8 cellular contexts compared by ENCODE assay signal in the genomic region with DNA sequence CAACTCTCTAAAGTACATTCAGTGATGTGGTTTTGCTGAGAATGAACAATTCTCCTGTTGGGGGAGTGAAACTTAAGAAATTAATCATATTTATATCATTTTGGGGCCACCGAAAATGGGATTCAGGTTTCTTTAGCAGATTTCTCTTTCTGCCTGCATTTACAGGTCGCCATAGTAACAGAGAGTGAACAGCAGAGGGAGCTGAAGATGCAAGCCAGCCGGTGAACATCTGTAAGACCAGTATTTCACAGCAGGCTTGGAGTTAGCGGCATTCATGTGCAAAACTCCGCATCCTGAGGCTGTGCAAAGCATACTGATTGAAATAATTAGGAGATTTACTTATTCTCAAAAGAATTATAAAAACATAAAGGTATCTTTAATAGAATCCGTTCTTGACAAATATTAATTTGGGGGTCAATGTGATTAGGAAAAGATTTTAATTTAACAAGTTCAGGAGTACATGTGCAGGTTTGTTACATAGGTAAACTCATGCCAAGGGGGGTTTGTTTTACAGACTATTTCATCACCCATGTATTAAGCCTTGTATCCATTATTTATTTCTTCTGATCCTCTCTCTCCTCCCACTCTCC. TPM values are rescaled to one million over a fixed set of nuclear protein-coding genes. Genes with fewer than 3 reads are reported as not detected.
A peak's percentile ranks its signal among the peaks of the same experiment; 100 is the strongest.
DNase-seq lines count a peak whose midpoint lies in the region; ATAC-seq and TF ChIP-seq lines count a peak whose summit lies in the region.

No MANE protein-coding gene starts in this region.

- POLR2A ChIA-PET in HCT116 (lab: Charles Lee): no interaction called here

- H3K36me3 ChIP-seq in HCT116 (ENCODE audit: control insufficient read depth in 1 of 2, insufficient read depth in 2 of 2, low read length in 2 of 2): no peaks in the 10 kb centered on the region
- H3K36me3 ChIP-seq in adrenal gland (replicated peaks in 1 of 2): no peaks in the 10 kb centered on the region
- H3K36me3 ChIP-seq in right atrium auricular region: no peaks in the 10 kb centered on the region
- H3K36me3 ChIP-seq in sigmoid colon: no peaks in the 10 kb centered on the region

- no peak for TF ChIP-seq EP300 in sigmoid colon (IDR thresholded peaks at IDR 0.05)

- 6 to 9% (median 8%) methylated on average over 6 of the region's 6 CpGs for WGBS in adrenal gland, 4 donors
- 5 to 16% methylated on average over 6 of the region's 6 CpGs for WGBS in sigmoid colon, 2 donors

- H3K4me1 ChIP-seq in HCT116 (ENCODE audit: control insufficient read depth in 1 of 2, insufficient read depth in 2 of 2, low read length in 2 of 2) (no peaks in the 10 kb centered on the region), adrenal gland (replicated peaks in 1 of 2) (no peaks in the 10 kb centered on the region), right atrium auricular region (no peaks in the 10 kb centered on the region), sigmoid colon (no peaks in the 10 kb centered on the region)

- CTCF ChIA-PET in HCT116 (lab: Charles Lee): interaction anchor here (0.9 to 3.9 kb wide), 3 partner anchors 10 to 149 kb away, joined by 3 to 32 read pairs (median 3); no protein-coding TSS in a partner anchor

- H3K79me2 ChIP-seq in HCT116 (ENCODE audit: insufficient read depth, low read length): no peaks in the 10 kb centered on the region

- BruUV-seq in HCT116 (replicated peaks; lab: Mats Ljungman, UMichigan): no TSS peak

- H2AFZ ChIP-seq in HCT116 (ENCODE audit: low read depth, low read length, poor library complexity, severe bottlenecking): peak overlapping the region; percentile 28

- H3K4me2 ChIP-seq in HCT116 (ENCODE audit: low read length): peak overlapping the region; percentile 29; the same call in 1 of the 2 replicates

- ATAC-seq in HCT116 (peak; percentile 94), SK-N-SH treated with all-trans-retinoic acid at 6 μM for 48 hours (peak; percentile 96)

- H3K9me2 ChIP-seq in HCT116 (ENCODE audit: insufficient read depth): no peaks in the 10 kb centered on the region

- RAD21 ChIA-PET in HCT116 (lab: Charles Lee; ENCODE audit: low non-redundant PET in 1 of 2, low total read pairs in 2 of 2, uncharacterized antibody in 2 of 2, unreplicated experiment in 2 of 2): no interaction called here

- no peak for TF ChIP-seq POLR2A in HCT116 (IDR thresholded peaks at IDR 0.05; ENCODE audit: borderline replicate concordance, extremely low read depth, insufficient read depth, insufficient read length)
- TF ChIP-seq POLR2A in adrenal gland (IDR thresholded peaks at IDR 0.05): no peak
- TF ChIP-seq POLR2A in sigmoid colon (IDR thresholded peaks at IDR 0.05): no peak

- H3K4me3 ChIP-seq in GM12865 (ENCODE audit: low read depth, low read length): no peak overlapping the region
- no peak overlapping the region for H3K4me3 ChIP-seq in HCT116 (replicated peaks in 1 of 2; ENCODE audit: low read depth in 1 of 2, low read length in 2 of 2)
- H3K4me3 ChIP-seq in adrenal gland: no peak overlapping the region
- H3K4me3 ChIP-seq in right atrium auricular region: no peak overlapping the region
- H3K4me3 ChIP-seq in sigmoid colon: no peak overlapping the region

- no peaks in the 10 kb centered on the region for H4K20me1 ChIP-seq in HCT116 (ENCODE audit: insufficient read depth)

- TF ChIP-seq CTCF in GM12865 (IDR thresholded peaks at IDR 0.05; ENCODE audit: insufficient read depth, low read depth, low read length, missing control alignments) (peak; percentile 72), HCT116 (IDR thresholded peaks at IDR 0.05 in 2 of 3, conservative IDR thresholded peaks at IDR 0.05 in 1 of 3; ENCODE audit: borderline replicate concordance in 1 of 3, insufficient read depth in 1 of 3, low read depth in 2 of 3, low read length in 2 of 3) (peak; percentile 57 to 67 (median 65); a peak in 5 of 6 replicates), adrenal gland (IDR thresholded peaks at IDR 0.05) (peak; percentile 68 to 86 (median 84)), right atrium auricular region (IDR thresholded peaks at IDR 0.05) (peak; percentile 82 to 85), sigmoid colon (IDR thresholded peaks at IDR 0.05) (peak; percentile 31 to 69 (median 58))

- H3K9me3 ChIP-seq in HCT116 (ENCODE audit: control insufficient read depth in 1 of 2, insufficient read depth in 1 of 2, low read depth in 1 of 2, low read length in 2 of 2) (no peaks in the 10 kb centered on the region), adrenal gland (replicated peaks in 1 of 3) (no peaks in the 10 kb centered on the region), right atrium auricular region (no peaks in the 10 kb centered on the region), sigmoid colon (no peaks in the 10 kb centered on the region)

- DNase-seq in GM12865 (ENCODE audit: low read depth): peak; percentile 78
- peak; percentile 68 for DNase-seq in HCT116 (ENCODE audit: low read depth, low spot score)
- DNase-seq in M059J (ENCODE audit: low read depth): peak; percentile 69
- peak; percentile 69 to 89 (median 76) for DNase-seq in adrenal gland
- no peak for DNase-seq in right atrium auricular region (ENCODE audit: low spot score)
- DNase-seq in sigmoid colon: peak; percentile 83
- DNase-seq in NCI-H128 (lab: John Stamatoyannopoulos, UW; ENCODE audit: unreplicated experiment): no peak

- no peaks in the 10 kb centered on the region for H3K27me3 ChIP-seq in HCT116 (ENCODE audit: insufficient read depth, low read length)
- no peaks in the 10 kb centered on the region for H3K27me3 ChIP-seq in adrenal gland
- no peaks in the 10 kb centered on the region for H3K27me3 ChIP-seq in right atrium auricular region
- no peaks in the 10 kb centered on the region for H3K27me3 ChIP-seq in sigmoid colon

- no peak overlapping the region for H3K9ac ChIP-seq in HCT116 (ENCODE audit: low read length)

- H3K27ac ChIP-seq in HCT116 (ENCODE audit: low read depth, low read length): no peak overlapping the region
- H3K27ac ChIP-seq in adrenal gland: no peak overlapping the region
- no peak overlapping the region for H3K27ac ChIP-seq in right atrium auricular region
- no peak overlapping the region for H3K27ac ChIP-seq in sigmoid colon

- TF ChIP-seq RAD21 in HCT116 (IDR thresholded peaks at IDR 0.05; ENCODE audit: low read depth): peak; percentile 70

- intact Hi-C loops in HCT116 (cut with micrococcal nuclease): loop anchor here (1.0 kb wide), 1 partner anchor 149 kb away; no protein-coding TSS in a partner anchor
- intact Hi-C loops in adrenal gland (cut with DNase I): loop anchor here in 1 of 2 donors (5.0 kb wide), 1 partner anchor 146 kb away; no protein-coding TSS in a partner anchor
- intact Hi-C loops in sigmoid colon (cut with DNase I): loop anchor here (2.0 kb wide), 1 partner anchor 147 kb away; no protein-coding TSS in a partner anchor

TF ChIP-seq in HCT116, 20 proteins besides CTCF, POLR2A, EP300 and RAD21:
- no peak for TF ChIP-seq JUND (IDR thresholded peaks at IDR 0.05)
- TF ChIP-seq, protein P1, sequence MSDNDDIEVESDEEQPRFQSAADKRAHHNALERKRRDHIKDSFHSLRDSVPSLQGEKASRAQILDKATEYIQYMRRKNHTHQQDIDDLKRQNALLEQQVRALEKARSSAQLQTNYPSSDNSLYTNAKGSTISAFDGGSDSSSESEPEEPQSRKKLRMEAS (IDR thresholded peaks at IDR 0.05): 0 out of 2 replicates have a peak, but pooled peaks have one; percentile 13
- TF ChIP-seq YY1 (IDR thresholded peaks at IDR 0.05; ENCODE audit: extremely low read depth, insufficient replicate concordance, low read depth, low read length): peak; percentile 39

TF ChIP-seq in SK-N-SH treated with all-trans-retinoic acid at 6 μM for 48 hours, 23 proteins besides CTCF, POLR2A, EP300 and RAD21 (continues in another document):
- TF ChIP-seq, protein P2, sequence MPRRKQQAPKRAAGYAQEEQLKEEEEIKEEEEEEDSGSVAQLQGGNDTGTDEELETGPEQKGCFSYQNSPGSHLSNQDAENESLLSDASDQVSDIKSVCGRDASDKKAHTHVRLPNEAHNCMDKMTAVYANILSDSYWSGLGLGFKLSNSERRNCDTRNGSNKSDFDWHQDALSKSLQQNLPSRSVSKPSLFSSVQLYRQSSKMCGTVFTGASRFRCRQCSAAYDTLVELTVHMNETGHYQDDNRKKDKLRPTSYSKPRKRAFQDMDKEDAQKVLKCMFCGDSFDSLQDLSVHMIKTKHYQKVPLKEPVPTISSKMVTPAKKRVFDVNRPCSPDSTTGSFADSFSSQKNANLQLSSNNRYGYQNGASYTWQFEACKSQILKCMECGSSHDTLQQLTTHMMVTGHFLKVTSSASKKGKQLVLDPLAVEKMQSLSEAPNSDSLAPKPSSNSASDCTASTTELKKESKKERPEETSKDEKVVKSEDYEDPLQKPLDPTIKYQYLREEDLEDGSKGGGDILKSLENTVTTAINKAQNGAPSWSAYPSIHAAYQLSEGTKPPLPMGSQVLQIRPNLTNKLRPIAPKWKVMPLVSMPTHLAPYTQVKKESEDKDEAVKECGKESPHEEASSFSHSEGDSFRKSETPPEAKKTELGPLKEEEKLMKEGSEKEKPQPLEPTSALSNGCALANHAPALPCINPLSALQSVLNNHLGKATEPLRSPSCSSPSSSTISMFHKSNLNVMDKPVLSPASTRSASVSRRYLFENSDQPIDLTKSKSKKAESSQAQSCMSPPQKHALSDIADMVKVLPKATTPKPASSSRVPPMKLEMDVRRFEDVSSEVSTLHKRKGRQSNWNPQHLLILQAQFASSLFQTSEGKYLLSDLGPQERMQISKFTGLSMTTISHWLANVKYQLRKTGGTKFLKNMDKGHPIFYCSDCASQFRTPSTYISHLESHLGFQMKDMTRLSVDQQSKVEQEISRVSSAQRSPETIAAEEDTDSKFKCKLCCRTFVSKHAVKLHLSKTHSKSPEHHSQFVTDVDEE (CRISPR knock-in tag; IDR thresholded peaks at IDR 0.05): no peak
- no peak for TF ChIP-seq OSR1 (CRISPR knock-in tag; IDR thresholded peaks at IDR 0.05)
- TF ChIP-seq POU6F1 (CRISPR knock-in tag; IDR thresholded peaks at IDR 0.05; ENCODE audit: borderline replicate concordance, low read depth): no peak

RNA-seq across cellular contexts. Expression of gene HSF2, which starts 17.9 kb away (rescaled TPM):
- 19.8 TPM for total RNA-seq in HCT116 (2021; ENCODE audit: unreplicated experiment)
- polyA plus RNA-seq in HCT116 (2012): 19.1 and 20.9 TPM in 2 replicates
- total RNA-seq in M059J (2014; rRNA removed; shearing (Covaris generic)): 37.9 and 47.2 TPM in 2 replicates
- 10 to 100 TPM; 15.0 to 40.1 (median 19.5) TPM for total RNA-seq in adrenal gland
- 10 to 100 TPM; 14.6 to 41.8 (median 16.5) TPM for polyA plus RNA-seq in adrenal gland
- total RNA-seq in right atrium auricular region: 10 to 100 TPM; 37.5 to 65.9 TPM
- total RNA-seq in sigmoid colon: 10 to 100 TPM; 22.4 to 37.1 (median 33.2) TPM
- polyA plus RNA-seq in sigmoid colon: 1 to 10 TPM; 3.5 to 6.8 (median 6.0) TPM

Comparison
In these comparisons a context has a peak if more than half of its experiments do, and no peak if none do; other contexts are left out.
1. DNase-seq: peak in GM12865 (single experiment), HCT116 (single experiment), M059J (single experiment), adrenal gland (7 of 7) and sigmoid colon (single experiment); none in right atrium auricular region (single experiment) and NCI-H128 (single experiment).
2. Peak in every context shown above with its lines, with median percentiles within 50 percentile points of each other: CTCF ChIP-seq.